13 cellular contexts compared by ENCODE assay signal in the genomic region with DNA sequence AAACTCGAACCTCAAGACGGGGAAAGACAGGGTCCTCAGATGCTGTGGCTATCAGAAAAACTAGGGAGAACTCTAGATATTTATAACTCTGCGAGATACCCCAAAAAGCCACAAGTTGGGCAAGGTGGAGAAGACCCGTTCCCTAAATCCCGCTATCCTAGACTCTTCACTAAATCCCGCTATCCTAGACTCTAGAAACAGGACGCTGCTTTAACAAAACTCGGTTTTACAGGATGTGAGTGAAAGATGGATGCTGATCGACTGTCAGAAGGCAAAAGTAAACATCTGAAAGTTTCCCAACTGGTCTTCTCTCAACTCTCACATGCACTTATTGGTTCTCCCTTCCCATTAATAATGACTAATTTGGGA. TPM values are rescaled to one million over a fixed set of nuclear protein-coding genes. Genes with fewer than 3 reads are reported as not detected.
DNase-seq lines count a peak whose midpoint lies in the region; ATAC-seq, FAIRE-seq and TF ChIP-seq lines count a peak whose summit lies in the region.
"Had no signal": no experiment of that assay in that cellular context is flagged by ENCODE, and none has a peak within 500 bp of the region (broad histone marks: within the 10 kb centered on the region; RNA-seq: fewer than 3 reads in every experiment).

No MANE protein-coding gene starts in this region.

- H3K4me2 ChIP-seq in astrocyte (ENCODE audit: low read length), result peak overlapping the region; percentile 89

- no peak for ATAC-seq in CD4-positive, alpha-beta T cell (ENCODE audit: poor library complexity)
- ATAC-seq in natural killer cell treated with Interleukin-12 subunit alpha and Interleukin-12 subunit beta and Interleukin-15 and Interleukin-18, amount 100 ng/mL, for 72 hours, result no peak
- no peak for ATAC-seq in GM19023 (IDR thresholded peaks at IDR 0.05; ENCODE audit: unreplicated experiment)

- H4K20me1 ChIP-seq in astrocyte (ENCODE audit: insufficient read depth, low read length), result no peaks in the 10 kb centered on the region

- POLR2A ChIA-PET in CD4-positive, alpha-beta T cell (lab: Charles Lee), result no interaction called here

- intact Hi-C loops in CD4-positive, alpha-beta T cell (cut with DNase I, micrococcal nuclease), result loop anchor here (5.0 to 10.0 kb wide), 3 partner anchors 82 to 202 kb away; partner anchors contain the start of genes MORC4 (in 1 of the 2) and RBM41 (in 1 of the 2)

- peaks cover 12% of the 10 kb centered on the region for H3K4me1 Mint-ChIP-seq in CD4-positive, alpha-beta T cell (ENCODE audit: low read depth)
- H3K4me1 Mint-ChIP-seq in HFFc6 (ENCODE audit: low read depth) (no peaks in the 10 kb centered on the region), astrocyte (ENCODE audit: low read depth, unreplicated experiment) (no peaks in the 10 kb centered on the region)
- peaks cover 0 to 6% of the 10 kb centered on the region in 2 donors for H3K4me1 Mint-ChIP-seq in natural killer cell treated with Interleukin-12 subunit alpha and Interleukin-12 subunit beta and Interleukin-15 and Interleukin-18, amount 100 ng/mL, for 72 hours (ENCODE audit: low read depth in 2 of 2)

- peak overlapping the region; percentile 88 for H3K4me3 Mint-ChIP-seq in CD4-positive, alpha-beta T cell
- H3K4me3 Mint-ChIP-seq in HFFc6, result peak overlapping the region; percentile 84; the same call in 1 of the 2 replicates
- H3K4me3 Mint-ChIP-seq in astrocyte (ENCODE audit: unreplicated experiment), result peak overlapping the region; percentile 89
- H3K4me3 Mint-ChIP-seq in natural killer cell treated with Interleukin-12 subunit alpha and Interleukin-12 subunit beta and Interleukin-15 and Interleukin-18, amount 100 ng/mL, for 72 hours, result peak overlapping the region; percentile 85

- H3K27me3 ChIP-seq in CD4-positive, alpha-beta T cell (ENCODE audit: control insufficient read depth, insufficient read depth, low read length), result no peaks in the 10 kb centered on the region
- no peaks in the 10 kb centered on the region for H3K27me3 ChIP-seq in astrocyte (ENCODE audit: insufficient read depth, low read length)
- H3K27me3 ChIP-seq: gastroesophageal sphincter, MG63 had no signal

- CTCF ChIA-PET in CD4-positive, alpha-beta T cell (lab: Charles Lee), result no interaction called here

- TF ChIP-seq CTCF in CD4-positive, alpha-beta T cell (IDR thresholded peaks at IDR 0.05), result no peak
- no peak for TF ChIP-seq CTCF in HFFc6 (IDR thresholded peaks at IDR 0.05)
- no peak for TF ChIP-seq CTCF in astrocyte (IDR thresholded peaks at IDR 0.05; ENCODE audit: insufficient read depth, low read depth, low read length)

- peak overlapping the region; percentile 83 for H2AFZ ChIP-seq in astrocyte (ENCODE audit: low read depth, low read length)

- H3K27ac Mint-ChIP-seq in CD4-positive, alpha-beta T cell, result peak overlapping the region; percentile 30
- no peak overlapping the region for H3K27ac Mint-ChIP-seq in HFFc6
- H3K27ac Mint-ChIP-seq in astrocyte (ENCODE audit: unreplicated experiment), result no peak overlapping the region
- no peak overlapping the region for H3K27ac Mint-ChIP-seq in natural killer cell treated with Interleukin-12 subunit alpha and Interleukin-12 subunit beta and Interleukin-15 and Interleukin-18, amount 100 ng/mL, for 72 hours

- no peaks in the 10 kb centered on the region for H3K4me1 ChIP-seq in astrocyte (ENCODE audit: insufficient read depth, low read length)

- H3K27me3 Mint-ChIP-seq in CD4-positive, alpha-beta T cell, result no peaks in the 10 kb centered on the region
- H3K27me3 Mint-ChIP-seq in HFFc6 (ENCODE audit: insufficient read depth) (peaks cover 5% of the 10 kb centered on the region), astrocyte (ENCODE audit: low read depth, unreplicated experiment) (no peaks in the 10 kb centered on the region)
- H3K27me3 Mint-ChIP-seq in natural killer cell treated with Interleukin-12 subunit alpha and Interleukin-12 subunit beta and Interleukin-15 and Interleukin-18, amount 100 ng/mL, for 72 hours, result peaks cover 0 to 6% of the 10 kb centered on the region in 2 donors

- peak overlapping the region; percentile 61 for H3K4me3 ChIP-seq in astrocyte (ENCODE audit: insufficient read depth, low read depth, low read length)

- no peaks in the 10 kb centered on the region for H3K36me3 ChIP-seq in astrocyte (ENCODE audit: insufficient read depth, low read length)
- H3K36me3 ChIP-seq: gastroesophageal sphincter, MG63 had no signal

- DNase-seq in CD4-positive, alpha-beta T cell, result no peak
- DNase-seq in HFFc6, result no peak
- DNase-seq in astrocyte (ENCODE audit: low read depth), result no peak
- DNase-seq in natural killer cell treated with Interleukin-12 subunit alpha and Interleukin-12 subunit beta and Interleukin-15 and Interleukin-18, amount 100 ng/mL, for 72 hours (ENCODE audit: low spot score), result no peak
- no peak for DNase-seq in putamen (ENCODE audit: low spot score)
- DNase-seq in NCI-H82 (lab: John Stamatoyannopoulos, UW), result no peak
- no peak for DNase-seq in CD1c-positive myeloid dendritic cell (ENCODE audit: extremely low spot score)

- H3K9me3 Mint-ChIP-seq in CD4-positive, alpha-beta T cell, result no peaks in the 10 kb centered on the region
- H3K9me3 Mint-ChIP-seq in HFFc6, result no peaks in the 10 kb centered on the region
- H3K9me3 Mint-ChIP-seq in astrocyte (ENCODE audit: unreplicated experiment), result no peaks in the 10 kb centered on the region
- H3K9me3 Mint-ChIP-seq in natural killer cell treated with Interleukin-12 subunit alpha and Interleukin-12 subunit beta and Interleukin-15 and Interleukin-18, amount 100 ng/mL, for 72 hours, result no peaks in the 10 kb centered on the region

- H3K36me3 Mint-ChIP-seq in CD4-positive, alpha-beta T cell (ENCODE audit: low read depth), result no peaks in the 10 kb centered on the region
- H3K36me3 Mint-ChIP-seq in HFFc6 (ENCODE audit: low read depth) (no peaks in the 10 kb centered on the region), astrocyte (ENCODE audit: low read depth, unreplicated experiment) (no peaks in the 10 kb centered on the region)
- H3K36me3 Mint-ChIP-seq in natural killer cell treated with Interleukin-12 subunit alpha and Interleukin-12 subunit beta and Interleukin-15 and Interleukin-18, amount 100 ng/mL, for 72 hours, result no peaks in the 10 kb centered on the region
- H3K36me3 Mint-ChIP-seq: stimulated activated naive B cell treated with anti-CD40 and anti-IgM and Interleukin-4, amounts not matched to agents 10 μg/mL and 1 μg/mL and 100 μg/mL, for 72 hours had no signal

- FAIRE-seq in astrocyte (lab: Jason Lieb, UNC), result no peak

- H3K9me3 ChIP-seq in CD4-positive, alpha-beta T cell (ENCODE audit: control insufficient read depth, low read length), result no peaks in the 10 kb centered on the region
- no peaks in the 10 kb centered on the region for H3K9me3 ChIP-seq in astrocyte (ENCODE audit: insufficient read depth, low read depth, low read length)
- H3K9me3 ChIP-seq: gastroesophageal sphincter, MG63 had no signal

- no peak overlapping the region for H3K9ac ChIP-seq in astrocyte (ENCODE audit: low read length)

- no peak overlapping the region for H3K27ac ChIP-seq in CD4-positive, alpha-beta T cell (ENCODE audit: low read depth, low read length)
- H3K27ac ChIP-seq in astrocyte (ENCODE audit: low read depth, low read length), result no peak overlapping the region
- H3K27ac ChIP-seq: gastroesophageal sphincter had no signal

- H3K79me2 ChIP-seq in astrocyte (ENCODE audit: insufficient read depth, low read length), result no peaks in the 10 kb centered on the region

RNA-seq across cellular contexts. Expression of gene DNAAF6, which starts 0.3 kb away (rescaled TPM):
- total RNA-seq in CD4-positive, alpha-beta T cell, result not detected
- not detected for total RNA-seq in HFFc6 (2021; fragmentation: NEBNext Ultra II Directional; extraction: Animal tissue kit (Norgen Biotek cat#: 25700))
- total RNA-seq in astrocyte, result not detected in 2 replicates
- total RNA-seq in natural killer cell treated with Interleukin-12 subunit alpha and Interleukin-12 subunit beta and Interleukin-15 and Interleukin-18, amount 100 ng/mL, for 72 hours, result not detected
- total RNA-seq: H7; T-helper 1 cell treated with Interleukin-12 subunit alpha and Interleukin-12 subunit beta and Interleukin-4 antibody, amounts not matched to agents 30 ng/mL and 1 ng/mL, for 36 hours had no signal

RNA-seq across cellular contexts. Expression of gene NUP62CL, which starts 0.4 kb away (rescaled TPM):
- total RNA-seq in CD4-positive, alpha-beta T cell, result under 1 TPM; 0.74 to 0.81 TPM
- total RNA-seq in HFFc6 (2021; fragmentation: NEBNext Ultra II Directional; extraction: Animal tissue kit (Norgen Biotek cat#: 25700)), result not detected
- 0.52 TPM in 1 of 2 replicates, not detected in the other for total RNA-seq in astrocyte
- 1 to 10 TPM; 1.1 to 1.8 TPM for total RNA-seq in natural killer cell treated with Interleukin-12 subunit alpha and Interleukin-12 subunit beta and Interleukin-15 and Interleukin-18, amount 100 ng/mL, for 72 hours
